ENCODE assay signal across 11 cellular contexts in the genomic region with DNA sequence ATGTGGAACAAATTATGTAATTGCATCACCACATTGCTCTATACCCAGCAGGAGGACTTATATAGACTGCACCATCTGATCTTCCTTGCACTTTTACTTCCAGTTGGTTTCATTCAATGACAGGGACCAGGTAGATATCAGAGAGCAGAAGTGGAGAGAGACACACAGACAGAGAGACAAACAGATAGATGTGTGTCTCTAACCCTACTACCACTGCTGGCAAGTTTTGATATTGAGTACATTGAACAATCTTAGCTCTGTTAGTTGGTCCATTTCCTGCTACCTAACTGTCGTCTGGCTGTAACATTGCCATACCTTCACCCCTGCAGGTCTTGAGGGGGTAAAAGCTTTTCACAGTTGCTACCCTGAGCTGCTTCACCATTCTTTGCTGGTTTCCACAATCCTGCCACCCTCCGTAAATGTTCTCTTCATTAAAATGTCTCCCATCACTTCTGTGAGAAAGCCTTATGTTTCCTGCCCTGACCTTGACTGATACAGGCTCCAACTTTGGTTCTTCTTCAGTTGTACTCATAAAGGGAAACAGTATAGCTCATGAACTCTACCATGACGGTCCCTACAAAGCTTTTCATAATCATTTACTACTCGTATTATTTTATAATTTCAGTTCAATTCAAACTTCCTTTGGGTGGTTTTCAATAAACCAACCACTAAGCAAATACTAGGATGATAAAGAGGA.
DNase-seq lines count a peak whose midpoint lies in the region; ATAC-seq and TF ChIP-seq lines count a peak whose summit lies in the region.
"Had no signal": no experiment of that assay in that cellular context is flagged by ENCODE, and none has a peak within 500 bp of the region (broad histone marks: within the 10 kb centered on the region; RNA-seq: fewer than 3 reads in every experiment).

No MANE protein-coding gene starts in this region.

- CTCF ChIA-PET in PC-9 (lab: Charles Lee) = interaction anchor here (0.6 kb wide), 1 partner anchor 1213 kb away, joined by 3 read pairs; no protein-coding TSS in a partner anchor

- H3K36me3 Mint-ChIP-seq in activated naive CD4-positive, alpha-beta T cell treated with anti-CD3 and anti-CD28 coated beads, Interleukin-2, amount 50 U/mL, for 24 hours = peaks cover 2% of the 10 kb centered on the region
- no peaks in the 10 kb centered on the region for H3K36me3 Mint-ChIP-seq in dendritic cell treated with granulocyte-macrophage colony-stimulating factor and Interleukin-4, amounts not matched to agents 40 ng/mL and 50 ng/mL, for 4 days (ENCODE audit: low read depth)

- 85% methylated on average over 4 of the region's 4 CpGs for WGBS in suprapubic skin

- H4K20me1 ChIP-seq in PC-9 (ENCODE audit: insufficient read depth) = no peaks in the 10 kb centered on the region

- POLR2A ChIA-PET in PC-9 (lab: Charles Lee; ENCODE audit: unreplicated experiment) = no interaction called here

- H3K9me3 Mint-ChIP-seq in activated naive CD4-positive, alpha-beta T cell treated with anti-CD3 and anti-CD28 coated beads, Interleukin-2, amount 50 U/mL, for 24 hours = no peaks in the 10 kb centered on the region
- no peaks in the 10 kb centered on the region for H3K9me3 Mint-ChIP-seq in dendritic cell treated with granulocyte-macrophage colony-stimulating factor and Interleukin-4, amounts not matched to agents 40 ng/mL and 50 ng/mL, for 4 days

- H3K27ac ChIP-seq in PC-9 = no peak overlapping the region
- H3K27ac ChIP-seq in suprapubic skin = no peak overlapping the region

- H3K4me3 Mint-ChIP-seq in activated naive CD4-positive, alpha-beta T cell treated with anti-CD3 and anti-CD28 coated beads, Interleukin-2, amount 50 U/mL, for 24 hours = peak overlapping the region; percentile 49
- no peak overlapping the region for H3K4me3 Mint-ChIP-seq in dendritic cell treated with granulocyte-macrophage colony-stimulating factor and Interleukin-4, amounts not matched to agents 40 ng/mL and 50 ng/mL, for 4 days

- H3K4me3 ChIP-seq in PC-9 (no peak overlapping the region), suprapubic skin (no peak overlapping the region)

- no peak for DNase-seq in activated naive CD4-positive, alpha-beta T cell treated with anti-CD3 and anti-CD28 coated beads, Interleukin-2, amount 50 U/mL, for 16 hours
- DNase-seq in PC-9 (no peak), suprapubic skin (ENCODE audit: low spot score in 2 of 2) (no peak), T-helper 9 cell (no peak)
- DNase-seq: C1 segment of cervical spinal cord, kidney glomerular epithelial cell, NCI-H446 treated with DMSO at 0.1 percent for 48 hours had no signal

- TF ChIP-seq POLR2A in suprapubic skin (IDR thresholded peaks at IDR 0.05) = no peak

- no peaks in the 10 kb centered on the region for H3K27me3 Mint-ChIP-seq in activated naive CD4-positive, alpha-beta T cell treated with anti-CD3 and anti-CD28 coated beads, Interleukin-2, amount 50 U/mL, for 24 hours
- no peaks in the 10 kb centered on the region for H3K27me3 Mint-ChIP-seq in dendritic cell treated with granulocyte-macrophage colony-stimulating factor and Interleukin-4, amounts not matched to agents 40 ng/mL and 50 ng/mL, for 4 days

- no peaks in the 10 kb centered on the region for H3K36me3 ChIP-seq in PC-9 (ENCODE audit: low read depth)
- no peaks in the 10 kb centered on the region for H3K36me3 ChIP-seq in suprapubic skin

- no peaks in the 10 kb centered on the region for H3K79me2 ChIP-seq in PC-9 (ENCODE audit: low read depth)

- H3K27me3 ChIP-seq in PC-9 (ENCODE audit: insufficient read depth, low read depth) (no peaks in the 10 kb centered on the region), suprapubic skin (no peaks in the 10 kb centered on the region)

- peaks cover 33% of the 10 kb centered on the region for H3K4me1 Mint-ChIP-seq in activated naive CD4-positive, alpha-beta T cell treated with anti-CD3 and anti-CD28 coated beads, Interleukin-2, amount 50 U/mL, for 24 hours
- H3K4me1 Mint-ChIP-seq in dendritic cell treated with granulocyte-macrophage colony-stimulating factor and Interleukin-4, amounts not matched to agents 40 ng/mL and 50 ng/mL, for 4 days (ENCODE audit: low read depth) = peaks cover 20% of the 10 kb centered on the region

- H3K9me3 ChIP-seq in PC-9 (ENCODE audit: insufficient read depth, low read depth) (no peaks in the 10 kb centered on the region; the same call in 1 of the 2 replicates), suprapubic skin (no peaks in the 10 kb centered on the region)

- BruUV-seq in PC-9 (replicated peaks; lab: Mats Ljungman, UMichigan) = no TSS peak

- no peaks in the 10 kb centered on the region for H3F3A ChIP-seq in PC-9 (ENCODE audit: insufficient read depth, low read depth)

- H3K9me2 ChIP-seq in PC-9 (ENCODE audit: insufficient read depth) = peaks cover under 1% of the 10 kb centered on the region; the same call in 1 of the 2 replicates

- no peak for TF ChIP-seq EP300 in suprapubic skin (IDR thresholded peaks at IDR 0.05)

- H3K4me1 ChIP-seq in PC-9 (replicated peaks; ENCODE audit: insufficient read depth) (peaks cover 9% of the 10 kb centered on the region; the same call in 1 of the 2 replicates), suprapubic skin (no peaks in the 10 kb centered on the region)

- H2AFZ ChIP-seq in PC-9 = peak overlapping the region; percentile 6; the same call in 1 of the 2 replicates

- TF ChIP-seq CTCF in PC-9 (conservative IDR thresholded peaks at IDR 0.05) (no peak), suprapubic skin (IDR thresholded peaks at IDR 0.05) (no peak)

- no peak overlapping the region for H3K4me2 ChIP-seq in PC-9

- intact Hi-C loops in PC-9 (cut with micrococcal nuclease; ENCODE audit: unreplicated experiment) = no loop called here
- intact Hi-C loops in dendritic cell treated with granulocyte-macrophage colony-stimulating factor and Interleukin-4, amounts not matched to agents 40 ng/mL and 50 ng/mL, for 4 days (cut with micrococcal nuclease) = loop anchor here (10.0 kb wide), 1 partner anchor 60 kb away; a partner anchor contains a TSS

- no peak for ATAC-seq in GM21717 (IDR thresholded peaks at IDR 0.05; ENCODE audit: unreplicated experiment)
- ATAC-seq in HG02840 (IDR thresholded peaks at IDR 0.05; ENCODE audit: low FRiP score, unreplicated experiment) = no peak

- H3K27ac Mint-ChIP-seq in activated naive CD4-positive, alpha-beta T cell treated with anti-CD3 and anti-CD28 coated beads, Interleukin-2, amount 50 U/mL, for 24 hours = peak overlapping the region; percentile 85
- H3K27ac Mint-ChIP-seq in dendritic cell treated with granulocyte-macrophage colony-stimulating factor and Interleukin-4, amounts not matched to agents 40 ng/mL and 50 ng/mL, for 4 days = peak overlapping the region; percentile 15
